15 cellular contexts compared by ENCODE assay signal in genomic region chr1:174686213-174686612, GRCh38.
DNase-seq lines count a peak whose midpoint lies in the region; ATAC-seq and TF ChIP-seq lines count a peak whose summit lies in the region.
"Had no signal": no experiment of that assay in that cellular context is flagged by ENCODE, and none has a peak within 500 bp of the region (broad histone marks: within the 10 kb centered on the region; RNA-seq: fewer than 3 reads in every experiment).

No MANE protein-coding gene starts in this region.

- no peaks in the 10 kb centered on the region for H3K27me3 Mint-ChIP-seq in activated T-cell treated with anti-CD3 and anti-CD28 coated beads, Interleukin-2, amount 50 U/mL, for 24 hours
- H3K27me3 Mint-ChIP-seq in stimulated activated naive CD8-positive, alpha-beta T cell treated with anti-CD3 and anti-CD28 coated beads, Interleukin-15, amount 100 ng/mL, for 72 hours, result no peaks in the 10 kb centered on the region
- no peaks in the 10 kb centered on the region for H3K27me3 Mint-ChIP-seq in neural progenitor cell (ENCODE audit: insufficient read depth, low read depth)
- H3K27me3 Mint-ChIP-seq: CD4-positive, alpha-beta memory T cell had no signal

- DNase-seq in activated T-cell treated with anti-CD3 and anti-CD28 coated beads, Interleukin-2, amount 50 U/mL, for 24 hours, result no peak
- DNase-seq in activated T-cell treated with anti-CD3 and anti-CD28 coated beads for 4 hours (no peak), neural progenitor cell (ENCODE audit: low spot score) (no peak), KBM-7 (no peak)
- DNase-seq in stimulated activated naive CD8-positive, alpha-beta T cell treated with anti-CD3 and anti-CD28 coated beads, Interleukin-15, amount 100 ng/mL, for 72 hours, result no peak
- DNase-seq in stimulated activated naive CD8-positive, alpha-beta T cell treated with anti-CD3 and anti-CD28 coated beads, Interleukin-15, Interleukin-2, amounts not matched to agents 100 U/mL and 50 U/mL, for 24 hours, result no peak
- DNase-seq: C1 segment of cervical spinal cord; Calu3; CD4-positive, alpha-beta memory T cell; COR-L47; DMS53; DMS79 treated with DMSO at 0.1 percent for 48 hours; GF-D8; H7; HCEC 1CT had no signal

- H3K9me3 Mint-ChIP-seq in activated T-cell treated with anti-CD3 and anti-CD28 coated beads, Interleukin-2, amount 50 U/mL, for 24 hours, result no peaks in the 10 kb centered on the region
- no peaks in the 10 kb centered on the region for H3K9me3 Mint-ChIP-seq in stimulated activated naive CD8-positive, alpha-beta T cell treated with anti-CD3 and anti-CD28 coated beads, Interleukin-15, amount 100 ng/mL, for 72 hours
- H3K9me3 Mint-ChIP-seq in neural progenitor cell, result no peaks in the 10 kb centered on the region

- H3K36me3 ChIP-seq in neural progenitor cell, result no peaks in the 10 kb centered on the region

- peaks cover 3% of the 10 kb centered on the region for H3F3A ChIP-seq in neural progenitor cell (ENCODE audit: low read depth)

- H3K4me3 ChIP-seq in neural progenitor cell, result no peak overlapping the region

- H3K4me3 Mint-ChIP-seq in activated T-cell treated with anti-CD3 and anti-CD28 coated beads, Interleukin-2, amount 50 U/mL, for 24 hours, result no peak overlapping the region
- H3K4me3 Mint-ChIP-seq in stimulated activated naive CD8-positive, alpha-beta T cell treated with anti-CD3 and anti-CD28 coated beads, Interleukin-15, amount 100 ng/mL, for 72 hours, result no peak overlapping the region
- no peak overlapping the region for H3K4me3 Mint-ChIP-seq in neural progenitor cell
- H3K4me3 Mint-ChIP-seq: CD4-positive, alpha-beta memory T cell had no signal

- no peaks in the 10 kb centered on the region for H3K9me3 ChIP-seq in neural progenitor cell (ENCODE audit: low read depth)

- in situ Hi-C loops in KBM-7 (cut with MboI; ENCODE audit: low pct_unique_long_range_greater_than_20kb, low sequenced_read_pairs), result no loop called here

- no peak for TF ChIP-seq CTCF in neural progenitor cell (IDR thresholded peaks at IDR 0.05)

- H3K4me1 ChIP-seq in neural progenitor cell, result no peaks in the 10 kb centered on the region

- peak overlapping the region; percentile 39 for H3K27ac ChIP-seq in neural progenitor cell

- H4K20me1 ChIP-seq in neural progenitor cell (ENCODE audit: low read depth), result no peaks in the 10 kb centered on the region

- peaks cover 18% of the 10 kb centered on the region for H3K36me3 Mint-ChIP-seq in activated T-cell treated with anti-CD3 and anti-CD28 coated beads, Interleukin-2, amount 50 U/mL, for 24 hours (ENCODE audit: low read depth)
- no peaks in the 10 kb centered on the region for H3K36me3 Mint-ChIP-seq in neural progenitor cell

- no peaks in the 10 kb centered on the region for H3K79me2 ChIP-seq in neural progenitor cell (ENCODE audit: low read depth)

- peak; percentile 64 for ATAC-seq in stimulated activated naive CD8-positive, alpha-beta T cell treated with anti-CD3 and anti-CD28 coated beads, Interleukin-15, amount 100 ng/mL, for 72 hours
- no peak for ATAC-seq in stimulated activated naive CD8-positive, alpha-beta T cell treated with anti-CD3 and anti-CD28 coated beads, Interleukin-15, Interleukin-2, amounts not matched to agents 100 U/mL and 50 U/mL, for 24 hours

- H3K9ac ChIP-seq in neural progenitor cell, result no peak overlapping the region

- H3K4me1 Mint-ChIP-seq in activated T-cell treated with anti-CD3 and anti-CD28 coated beads, Interleukin-2, amount 50 U/mL, for 24 hours (ENCODE audit: low read depth), result peaks cover 7% of the 10 kb centered on the region
- H3K4me1 Mint-ChIP-seq in stimulated activated naive CD8-positive, alpha-beta T cell treated with anti-CD3 and anti-CD28 coated beads, Interleukin-15, amount 100 ng/mL, for 72 hours, result no peaks in the 10 kb centered on the region
- no peaks in the 10 kb centered on the region for H3K4me1 Mint-ChIP-seq in neural progenitor cell

- no peak overlapping the region for H2AFZ ChIP-seq in neural progenitor cell (replicated peaks)

- no peaks in the 10 kb centered on the region for H3K27me3 ChIP-seq in neural progenitor cell

- peak overlapping the region; percentile 74 for H3K27ac Mint-ChIP-seq in activated T-cell treated with anti-CD3 and anti-CD28 coated beads, Interleukin-2, amount 50 U/mL, for 24 hours
- no peak overlapping the region for H3K27ac Mint-ChIP-seq in stimulated activated naive CD8-positive, alpha-beta T cell treated with anti-CD3 and anti-CD28 coated beads, Interleukin-15, amount 100 ng/mL, for 72 hours
- no peak overlapping the region for H3K27ac Mint-ChIP-seq in neural progenitor cell

- H3K4me2 ChIP-seq in neural progenitor cell, result no peak overlapping the region
